25 cellular contexts compared by ENCODE assay signal in genomic region chr9:20636883-20637440, GRCh38. TPM values are rescaled to one million over a fixed set of nuclear protein-coding genes. Genes with fewer than 3 reads are reported as not detected.
DNase-seq lines count a peak whose midpoint lies in the region; ATAC-seq and TF ChIP-seq lines count a peak whose summit lies in the region.
"Had no signal": no experiment of that assay in that cellular context is flagged by ENCODE, and none has a peak within 500 bp of the region (broad histone marks: within the 10 kb centered on the region; RNA-seq: fewer than 3 reads in every experiment).

No MANE protein-coding gene starts in this region.

- CTCF ChIA-PET in HEK293 (lab: Yijun Ruan, JAX) (interaction anchor here (0.6 to 5.5 kb wide), 3 partner anchors 11 to 12 kb away, joined by 3 to 29 read pairs (median 8); no protein-coding TSS in a partner anchor), SK-N-SH (lab: Yijun Ruan, JAX) (interaction anchor here (0.7 to 3.2 kb wide), 3 partner anchors 12 to 367 kb away, joined by 3 to 13 read pairs (median 3); no protein-coding TSS in a partner anchor), PC-9 (lab: Charles Lee) (no interaction called here)

- no peak for ATAC-seq in GM18520 (IDR thresholded peaks at IDR 0.05; ENCODE audit: unreplicated experiment)
- ATAC-seq: foreskin keratinocyte, HCT116, left colon, mucosa of descending colon had no signal

- H3K36me3 ChIP-seq in HEK293 (ENCODE audit: control insufficient read depth in 2 of 2, insufficient read depth in 1 of 2, low read length in 2 of 2) (no peaks in the 10 kb centered on the region), SK-N-SH (replicated peaks in 1 of 2; ENCODE audit: control insufficient read depth in 1 of 2, insufficient read depth in 2 of 2, low read length in 1 of 2) (no peaks in the 10 kb centered on the region), neural cell (ENCODE audit: insufficient read depth, low read length) (no peaks in the 10 kb centered on the region), adrenal gland (replicated peaks in 1 of 2) (no peaks in the 10 kb centered on the region), PC-9 (ENCODE audit: low read depth) (no peaks in the 10 kb centered on the region)
- H3K36me3 ChIP-seq: ascending aorta, neutrophil, right atrium auricular region, WERI-Rb-1 had no signal

- H3K27ac ChIP-seq in HEK293 (ENCODE audit: extremely low read depth, low read depth, low read length) (no peak overlapping the region), SK-N-SH (ENCODE audit: low read depth in 2 of 2, low read length in 1 of 2) (no peak overlapping the region), neural cell (ENCODE audit: low read length) (no peak overlapping the region), adrenal gland (no peak overlapping the region), PC-9 (no peak overlapping the region)
- H3K27ac ChIP-seq: ascending aorta, foreskin keratinocyte, neutrophil, right atrium auricular region, testis, WERI-Rb-1 had no signal

- no peak overlapping the region for H3K9ac ChIP-seq in SK-N-SH
- no peak overlapping the region for H3K9ac ChIP-seq in neural cell (ENCODE audit: low read length)

- H3F3A ChIP-seq in SK-N-SH (replicated peaks; ENCODE audit: insufficient read depth) (peaks cover 3% of the 10 kb centered on the region), neural cell (ENCODE audit: insufficient read depth, low read length, poor library complexity, severe bottlenecking) (no peaks in the 10 kb centered on the region), PC-9 (ENCODE audit: insufficient read depth, low read depth) (no peaks in the 10 kb centered on the region)

- H3K9me2 ChIP-seq in SK-N-SH (no peaks in the 10 kb centered on the region), neural cell (ENCODE audit: insufficient read depth, low read length) (no peaks in the 10 kb centered on the region), PC-9 (ENCODE audit: insufficient read depth) (no peaks in the 10 kb centered on the region)

- BruUV-seq in PC-9 (replicated peaks; lab: Mats Ljungman, UMichigan) = no TSS peak

- H3K79me2 ChIP-seq in SK-N-SH (ENCODE audit: insufficient read depth) = no peaks in the 10 kb centered on the region
- no peaks in the 10 kb centered on the region for H3K79me2 ChIP-seq in neural cell (replicated peaks; ENCODE audit: insufficient read depth, low read length)
- no peaks in the 10 kb centered on the region for H3K79me2 ChIP-seq in PC-9 (ENCODE audit: low read depth)

- TF ChIP-seq RAD21 in SK-N-SH (IDR thresholded peaks at IDR 0.05; ENCODE audit: low read length) = no peak
- TF ChIP-seq RAD21 in neural cell (conservative IDR thresholded peaks at IDR 0.05) = peak; percentile 12

- WGBS in SK-N-SH (ENCODE audit: low lambda C conversion rate) = 85% methylated on average over 3 of the region's 3 CpGs
- 83 to 98% (median 85%) methylated on average over 3 of the region's 3 CpGs for WGBS in adrenal gland, 4 donors

- TF ChIP-seq POLR2A in adrenal gland (IDR thresholded peaks at IDR 0.05) = no peak

- H3K4me1 ChIP-seq in HEK293 (ENCODE audit: control insufficient read depth, insufficient read depth, low read length) (peaks cover 15% of the 10 kb centered on the region; the same call in 1 of the 2 replicates), SK-N-SH (ENCODE audit: control insufficient read depth in 1 of 2, insufficient read depth in 2 of 2, low read depth in 1 of 2, low read length in 1 of 2) (peaks cover 0 to 8% of the 10 kb centered on the region in 2 experiments; a peak in 2 of 4 replicates), adrenal gland (replicated peaks in 1 of 2) (no peaks in the 10 kb centered on the region), PC-9 (replicated peaks; ENCODE audit: insufficient read depth) (no peaks in the 10 kb centered on the region)
- H3K4me1 ChIP-seq: ascending aorta, foreskin keratinocyte, right atrium auricular region, testis had no signal

- POLR2A ChIA-PET in HEK293 (lab: Yijun Ruan, JAX) (interaction anchor here (1.0 to 1.8 kb wide), 2 partner anchors 14 to 47 kb away, joined by 3 to 4 read pairs; partner anchors contain the start of genes FOCAD and MLLT3), SK-N-SH (lab: Yijun Ruan, JAX) (no interaction called here), PC-9 (lab: Charles Lee; ENCODE audit: unreplicated experiment) (no interaction called here)

- intact Hi-C loops in adrenal gland (cut with DNase I) = no loop called here
- intact Hi-C loops in PC-9 (cut with micrococcal nuclease; ENCODE audit: unreplicated experiment) = no loop called here

- no peak overlapping the region for H3K4me2 ChIP-seq in SK-N-SH
- H3K4me2 ChIP-seq in neural cell (ENCODE audit: low read length) = no peak overlapping the region
- no peak overlapping the region for H3K4me2 ChIP-seq in PC-9

- no peak for TF ChIP-seq EP300 in SK-N-SH (IDR thresholded peaks at IDR 0.05; ENCODE audit: borderline replicate concordance in 1 of 2, low read depth in 1 of 2, low read length in 1 of 2)
- TF ChIP-seq EP300 in neural cell (conservative IDR thresholded peaks at IDR 0.05; ENCODE audit: poor library complexity, severe bottlenecking) = peak; percentile 17

- H4K20me1 ChIP-seq in SK-N-SH (ENCODE audit: insufficient read depth) = no peaks in the 10 kb centered on the region
- H4K20me1 ChIP-seq in neural cell (ENCODE audit: insufficient read depth) = no peaks in the 10 kb centered on the region
- H4K20me1 ChIP-seq in PC-9 (ENCODE audit: insufficient read depth) = no peaks in the 10 kb centered on the region

- H3K9me3 ChIP-seq in HEK293 (ENCODE audit: control insufficient read depth, insufficient read depth, low read depth, low read length) (no peaks in the 10 kb centered on the region), SK-N-SH (no peaks in the 10 kb centered on the region), neural cell (ENCODE audit: low read length) (no peaks in the 10 kb centered on the region), adrenal gland (replicated peaks in 1 of 3) (no peaks in the 10 kb centered on the region), PC-9 (ENCODE audit: insufficient read depth, low read depth) (no peaks in the 10 kb centered on the region)
- H3K9me3 ChIP-seq: ascending aorta, mucosa of descending colon, neutrophil, right atrium auricular region, testis had no signal

- H3K27me3 ChIP-seq in SK-N-SH (ENCODE audit: insufficient read depth) (no peaks in the 10 kb centered on the region), neural cell (ENCODE audit: insufficient read depth, low read depth, low read length) (no peaks in the 10 kb centered on the region), adrenal gland (no peaks in the 10 kb centered on the region), PC-9 (ENCODE audit: insufficient read depth, low read depth) (no peaks in the 10 kb centered on the region)
- H3K27me3 ChIP-seq: ascending aorta, neutrophil, right atrium auricular region, testis had no signal

- no peak for TF ChIP-seq CTCF in HEK293 (tag by site-specific recombination; IDR thresholded peaks at IDR 0.05)
- no peak for TF ChIP-seq CTCF in SK-N-SH (IDR thresholded peaks at IDR 0.05)
- no peak for TF ChIP-seq CTCF in neural cell (IDR thresholded peaks at IDR 0.05; ENCODE audit: poor library complexity, severe bottlenecking)
- TF ChIP-seq CTCF in adrenal gland (IDR thresholded peaks at IDR 0.05) = no peak
- TF ChIP-seq CTCF in PC-9 (conservative IDR thresholded peaks at IDR 0.05) = no peak

- H2AFZ ChIP-seq in SK-N-SH (ENCODE audit: low read depth) = no peak overlapping the region; the same call in 1 of the 2 replicates
- H2AFZ ChIP-seq in neural cell (ENCODE audit: low read depth, low read length) = no peak overlapping the region
- H2AFZ ChIP-seq in PC-9 = no peak overlapping the region

- DNase-seq in SK-N-SH (no peak), fibroblast of peridontal ligament (ENCODE audit: extremely low read depth) (peak; percentile 44), adrenal gland (no peak), PC-9 (no peak)
- no peak for DNase-seq in activated T-cell treated with anti-CD3 and anti-CD28 coated beads, Interleukin-2, amount 50 U/mL, for 1 hour
- DNase-seq: activated CD4-positive, alpha-beta T cell treated with anti-CD3 and anti-CD28 coated beads, Interleukin-2, amount 50 U/mL, for 4 hours; activated naive CD4-positive, alpha-beta T cell; CD4-positive, CD25-positive, alpha-beta regulatory T cell; DMS153; left colon; mucosa of descending colon; NCI-H187 treated with DMSO at 0.1 percent for 48 hours; NCI-H446 treated with DMSO at 0.1 percent for 48 hours; SIG-M5; stimulated activated CD4-positive, alpha-beta T cell treated with anti-CD3 and anti-CD28 coated beads, Interleukin-15, amount 100 ng/mL, for 24 hours; testis; WERI-Rb-1 had no signal

- H3K4me3 ChIP-seq in HEK293 (ENCODE audit: low read depth, low read length) (no peak overlapping the region), SK-N-SH (ENCODE audit: low read depth in 2 of 2, low read length in 1 of 2) (no peak overlapping the region), neural cell (ENCODE audit: low read length) (no peak overlapping the region), adrenal gland (no peak overlapping the region), PC-9 (no peak overlapping the region)
- H3K4me3 ChIP-seq: ascending aorta, mucosa of descending colon, right atrium auricular region, testis had no signal

TF ChIP-seq in HEK293, 187 proteins besides CTCF, POLR2A, EP300 and RAD21 (continues in another document):
- TF ChIP-seq ZNF37A (tag by site-specific recombination; IDR thresholded peaks at IDR 0.05) (no peak), YY2 (tag by site-specific recombination; IDR thresholded peaks at IDR 0.05) (no peak)

TF ChIP-seq in SK-N-SH, 30 proteins besides CTCF, POLR2A, EP300 and RAD21 (continues in another document):
- TF ChIP-seq TCF12 (IDR thresholded peaks at IDR 0.05) = no peak
- no peak for TF ChIP-seq TEAD4 (IDR thresholded peaks at IDR 0.05; ENCODE audit: borderline replicate concordance, insufficient read depth)
- no peak for TF ChIP-seq MXI1 (IDR thresholded peaks at IDR 0.05; ENCODE audit: low read depth, low read length)

TF ChIP-seq in neural cell, 6 proteins besides CTCF, POLR2A, EP300 and RAD21 (continues in another document):
- no peak for TF ChIP-seq MXI1 (conservative IDR thresholded peaks at IDR 0.05; ENCODE audit: poor library complexity, severe bottlenecking)
- TF ChIP-seq SMC3 (conservative IDR thresholded peaks at IDR 0.05; ENCODE audit: poor library complexity) = no peak
- TF ChIP-seq TAF1 (IDR thresholded peaks at IDR 0.05; ENCODE audit: low read depth) = no peak

RNA-seq across cellular contexts. Expression of gene MLLT3, which starts 14.7 kb away (rescaled TPM):
- polyA plus RNA-seq in SK-N-SH (2012; rRNA removed) (3.9 and 6.2 TPM in 2 replicates), neural cell (61.5 and 68.9 TPM in 2 replicates), adrenal gland (10 to 100 TPM; 11.0 to 15.5 (median 11.8) TPM)
- 6.6 and 7.2 TPM in 2 replicates for polyA plus RNA-seq in SK-N-SH (2012; cell fraction: cytosol; rRNA removed)
- 1.5 and 2.8 TPM in 2 replicates for polyA plus RNA-seq in SK-N-SH (2012; cell fraction: nucleus; rRNA removed)
- polyA minus RNA-seq in neural cell = 191 and 211 TPM in 2 replicates
- total RNA-seq in adrenal gland (10 to 100 TPM; 14.0 to 37.7 (median 25.5) TPM), PC-9 (2021) (21.6 and 21.7 TPM in 2 replicates)

RNA-seq across cellular contexts. Expression of gene FOCAD, which starts 47.1 kb away (rescaled TPM):
- polyA plus RNA-seq in SK-N-SH (2012; rRNA removed) = 15.8 and 18.5 TPM in 2 replicates
- 13.4 and 13.6 TPM in 2 replicates for polyA plus RNA-seq in SK-N-SH (2012; cell fraction: cytosol; rRNA removed)
- polyA plus RNA-seq in SK-N-SH (2012; cell fraction: nucleus; rRNA removed) = 23.2 and 35.4 TPM in 2 replicates
- polyA plus RNA-seq in neural cell = 23.5 and 39.5 TPM in 2 replicates
- 108 and 165 TPM in 2 replicates for polyA minus RNA-seq in neural cell
- 100 to 1,000 TPM in 1 of 8 donors, 10 to 100 TPM in 7; 43.6 to 134 (median 60.5) TPM for total RNA-seq in adrenal gland
- 10 to 100 TPM; 20.5 to 28.0 (median 27.3) TPM for polyA plus RNA-seq in adrenal gland
- 12.4 and 17.1 TPM in 2 replicates for total RNA-seq in PC-9 (2021)
